ENCODE assay signal across 8 cellular contexts in the genomic region with DNA sequence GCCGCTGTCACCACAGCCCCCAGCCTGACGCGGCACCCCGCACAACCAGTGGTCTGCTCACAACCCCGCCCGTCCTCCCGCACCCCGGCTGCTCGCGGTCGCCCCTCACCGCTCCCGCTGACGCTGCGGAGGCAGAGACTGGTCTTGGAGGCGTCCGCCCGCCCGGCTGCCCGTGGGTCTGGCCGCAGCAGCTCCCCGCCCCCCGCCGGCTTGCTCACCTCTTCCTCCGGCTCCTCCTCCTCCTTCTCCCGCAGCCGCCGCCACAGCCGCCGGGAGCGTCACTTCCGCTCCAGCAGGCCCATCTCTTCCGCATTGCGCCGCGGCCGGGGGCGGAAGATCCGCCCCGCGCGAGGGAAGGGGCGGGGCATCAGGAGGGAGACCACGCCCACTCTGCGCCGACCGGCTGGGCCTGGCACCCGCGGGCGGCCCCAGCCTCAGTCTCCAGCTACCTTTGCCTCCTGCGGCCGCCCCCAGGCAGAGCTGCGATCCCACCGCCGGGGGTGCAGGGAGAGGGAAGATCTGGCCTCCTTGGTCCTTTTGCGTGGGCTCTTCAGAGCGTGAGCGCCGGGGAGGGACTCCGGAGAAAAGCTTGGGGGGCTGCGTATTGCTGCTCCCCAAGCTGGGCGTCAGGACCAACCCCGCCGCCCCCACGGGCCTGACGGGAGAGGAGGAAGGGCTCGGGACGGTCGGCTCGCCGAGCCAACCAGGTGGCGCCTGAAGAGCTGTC. TPM values are rescaled to one million over a fixed set of nuclear protein-coding genes. Genes with fewer than 3 reads are reported as not detected.
DNase-seq lines count a peak whose midpoint lies in the region; ATAC-seq and TF ChIP-seq lines count a peak whose summit lies in the region.

A gene with protein sequence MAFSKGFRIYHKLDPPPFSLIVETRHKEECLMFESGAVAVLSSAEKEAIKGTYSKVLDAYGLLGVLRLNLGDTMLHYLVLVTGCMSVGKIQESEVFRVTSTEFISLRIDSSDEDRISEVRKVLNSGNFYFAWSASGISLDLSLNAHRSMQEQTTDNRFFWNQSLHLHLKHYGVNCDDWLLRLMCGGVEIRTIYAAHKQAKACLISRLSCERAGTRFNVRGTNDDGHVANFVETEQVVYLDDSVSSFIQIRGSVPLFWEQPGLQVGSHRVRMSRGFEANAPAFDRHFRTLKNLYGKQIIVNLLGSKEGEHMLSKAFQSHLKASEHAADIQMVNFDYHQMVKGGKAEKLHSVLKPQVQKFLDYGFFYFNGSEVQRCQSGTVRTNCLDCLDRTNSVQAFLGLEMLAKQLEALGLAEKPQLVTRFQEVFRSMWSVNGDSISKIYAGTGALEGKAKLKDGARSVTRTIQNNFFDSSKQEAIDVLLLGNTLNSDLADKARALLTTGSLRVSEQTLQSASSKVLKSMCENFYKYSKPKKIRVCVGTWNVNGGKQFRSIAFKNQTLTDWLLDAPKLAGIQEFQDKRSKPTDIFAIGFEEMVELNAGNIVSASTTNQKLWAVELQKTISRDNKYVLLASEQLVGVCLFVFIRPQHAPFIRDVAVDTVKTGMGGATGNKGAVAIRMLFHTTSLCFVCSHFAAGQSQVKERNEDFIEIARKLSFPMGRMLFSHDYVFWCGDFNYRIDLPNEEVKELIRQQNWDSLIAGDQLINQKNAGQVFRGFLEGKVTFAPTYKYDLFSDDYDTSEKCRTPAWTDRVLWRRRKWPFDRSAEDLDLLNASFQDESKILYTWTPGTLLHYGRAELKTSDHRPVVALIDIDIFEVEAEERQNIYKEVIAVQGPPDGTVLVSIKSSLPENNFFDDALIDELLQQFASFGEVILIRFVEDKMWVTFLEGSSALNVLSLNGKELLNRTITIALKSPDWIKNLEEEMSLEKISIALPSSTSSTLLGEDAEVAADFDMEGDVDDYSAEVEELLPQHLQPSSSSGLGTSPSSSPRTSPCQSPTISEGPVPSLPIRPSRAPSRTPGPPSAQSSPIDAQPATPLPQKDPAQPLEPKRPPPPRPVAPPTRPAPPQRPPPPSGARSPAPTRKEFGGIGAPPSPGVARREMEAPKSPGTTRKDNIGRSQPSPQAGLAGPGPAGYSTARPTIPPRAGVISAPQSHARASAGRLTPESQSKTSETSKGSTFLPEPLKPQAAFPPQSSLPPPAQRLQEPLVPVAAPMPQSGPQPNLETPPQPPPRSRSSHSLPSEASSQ (N-terminal part only) (minus strand): TSS at position 286 of the 727 bp plus-strand sequence. CDS start 1,118 bp downstream, outside the sequence.

- DNase-seq in BJ (ENCODE audit: low read depth): peak; percentile 59
- DNase-seq in GM19240 (ENCODE audit: insufficient read length, low spot score): peak; percentile 76
- DNase-seq in NCI-H524 (lab: John Stamatoyannopoulos, UW): peak; percentile 86 to 94
- peak; percentile 97 for DNase-seq in activated CD4-positive, alpha-beta T cell treated with anti-CD3 and anti-CD28 coated beads for 36 hours
- peak; percentile 98 for DNase-seq in chondrocyte (ENCODE audit: low spot score)
- DNase-seq in kidney tubule cell (ENCODE audit: low spot score): peak; percentile 97
- DNase-seq in stimulated activated CD4-positive, alpha-beta T cell treated with anti-CD3 and anti-CD28 coated beads, Interleukin-1b, Interleukin-23, amount 100 ng/mL, for 1 hour (ENCODE audit: low read depth in 2 of 2): peak; percentile 81 to 92

- H3K27ac Mint-ChIP-seq in activated CD4-positive, alpha-beta T cell treated with anti-CD3 and anti-CD28 coated beads for 36 hours: peak within 1 kb of the TSS; percentile 91
- H3K27ac Mint-ChIP-seq in chondrocyte (ENCODE audit: unreplicated experiment): peak within 1 kb of the TSS; percentile 94

- H3K27me3 Mint-ChIP-seq in activated CD4-positive, alpha-beta T cell treated with anti-CD3 and anti-CD28 coated beads for 36 hours: no peaks in the 10 kb centered on the region
- no peaks in the 10 kb centered on the region for H3K27me3 Mint-ChIP-seq in chondrocyte (ENCODE audit: low read depth)

- CTCF ChIA-PET in BJ (lab: Yijun Ruan, JAX): interaction anchor here (1.8 to 2.3 kb wide), 2 partner anchors 21 to 44 kb away, joined by 4 to 12 read pairs; a partner anchor contains a TSS
- CTCF ChIA-PET in activated CD4-positive, alpha-beta T cell treated with anti-CD3 and anti-CD28 coated beads for 36 hours (lab: Charles Lee): interaction anchor here (0.7 to 2.5 kb wide), 3 partner anchors 44 to 321 kb away, joined by 3 to 12 read pairs (median 3); a partner anchor contains a TSS

- H3K36me3 ChIP-seq in BJ (ENCODE audit: control insufficient read depth, insufficient read depth, low read length): no peaks in the 10 kb centered on the region

- no peak for TF ChIP-seq CTCF in BJ (IDR thresholded peaks at IDR 0.05; ENCODE audit: insufficient read depth, low read depth, low read length)
- TF ChIP-seq CTCF in chondrocyte (IDR thresholded peaks at IDR 0.05): peak; percentile 21

- H3K4me3 ChIP-seq in BJ (ENCODE audit: low read depth, low read length): peak within 1 kb of the TSS; percentile 96

- no peaks in the 10 kb centered on the region for H3K27me3 ChIP-seq in BJ (ENCODE audit: control insufficient read depth, insufficient read depth, low read length)

- H3K4me1 Mint-ChIP-seq in activated CD4-positive, alpha-beta T cell treated with anti-CD3 and anti-CD28 coated beads for 36 hours: peaks cover 54% of the 10 kb centered on the region
- H3K4me1 Mint-ChIP-seq in chondrocyte (ENCODE audit: low read depth): peaks cover 19% of the 10 kb centered on the region

- POLR2A ChIA-PET in BJ (lab: Charles Lee): interaction anchor here (0.7 kb wide), 1 partner anchor 33 kb away, joined by 3 read pairs; no protein-coding TSS in a partner anchor
- POLR2A ChIA-PET in activated CD4-positive, alpha-beta T cell treated with anti-CD3 and anti-CD28 coated beads for 36 hours (lab: Charles Lee): interaction anchor here (0.6 to 1.7 kb wide), 10 partner anchors 16 to 597 kb away, joined by 3 to 8 read pairs (median 4); a partner anchor contains a TSS

- H3K9me3 Mint-ChIP-seq in activated CD4-positive, alpha-beta T cell treated with anti-CD3 and anti-CD28 coated beads for 36 hours (ENCODE audit: low read depth): peaks cover 2% of the 10 kb centered on the region
- no peaks in the 10 kb centered on the region for H3K9me3 Mint-ChIP-seq in chondrocyte (ENCODE audit: low read depth)

- H3K4me3 Mint-ChIP-seq in activated CD4-positive, alpha-beta T cell treated with anti-CD3 and anti-CD28 coated beads for 36 hours: peak within 1 kb of the TSS; percentile 93
- peak within 1 kb of the TSS; percentile 92 for H3K4me3 Mint-ChIP-seq in chondrocyte (ENCODE audit: unreplicated experiment)

- ATAC-seq in HG03457 (IDR thresholded peaks at IDR 0.05; ENCODE audit: unreplicated experiment): peak; percentile 83
- peak; percentile 91 for ATAC-seq in activated CD4-positive, alpha-beta T cell treated with anti-CD3 and anti-CD28 coated beads for 36 hours

- intact Hi-C loops in activated CD4-positive, alpha-beta T cell treated with anti-CD3 and anti-CD28 coated beads for 36 hours (cut with DNase I, micrococcal nuclease): loop anchor here (1.0 to 10.0 kb wide), 14 partner anchors 44 to 996 kb away; a partner anchor contains a TSS

- H3K36me3 Mint-ChIP-seq in activated CD4-positive, alpha-beta T cell treated with anti-CD3 and anti-CD28 coated beads for 36 hours (ENCODE audit: low read depth): peaks cover 16% of the 10 kb centered on the region
- no peaks in the 10 kb centered on the region for H3K36me3 Mint-ChIP-seq in chondrocyte (ENCODE audit: low read depth)

RNA-seq across cellular contexts. Expression of the gene that starts here (rescaled TPM):
- 4.2 and 5.0 TPM in 2 replicates for polyA plus RNA-seq in BJ (2011; rRNA removed)
- 3.0 and 3.5 TPM in 2 replicates for polyA minus RNA-seq in BJ (2011; rRNA and poly(A)+ RNA removed)
- total RNA-seq in activated CD4-positive, alpha-beta T cell treated with anti-CD3 and anti-CD28 coated beads for 36 hours: 10 to 100 TPM in 1 of 2 experiments, 1 to 10 TPM in 1; 6.3 to 10.5 TPM
- total RNA-seq in chondrocyte: 9.1 to 13.6 TPM (median 10.2 TPM) in 3 replicates

Comparison
In these comparisons a context has a peak if more than half of its experiments do, and no peak if none do; other contexts are left out.
1. Peak in every context shown above with its lines: DNase-seq, ATAC-seq and H3K4me3 ChIP-seq.